16 cellular contexts compared by ENCODE assay signal in the genomic region with DNA sequence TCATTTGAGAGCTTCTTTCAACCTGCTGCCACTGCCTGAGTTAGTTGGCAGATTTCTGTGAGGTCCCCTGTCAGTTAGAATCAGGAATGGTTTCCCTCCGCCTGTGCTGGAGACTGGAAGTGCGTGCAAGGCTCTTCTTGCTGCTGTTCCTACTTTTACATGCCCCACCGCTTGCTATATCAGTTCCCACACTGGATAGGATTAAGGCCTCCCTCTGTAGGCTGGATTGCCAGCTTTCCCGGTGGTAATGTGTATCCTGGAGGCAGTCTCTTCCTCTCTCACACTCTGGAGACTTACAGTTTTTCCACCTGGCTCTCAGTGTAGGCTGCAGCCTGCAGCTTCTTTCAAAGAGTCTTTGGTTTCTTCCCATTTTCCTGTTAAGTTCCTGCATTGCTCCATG.
A peak's percentile ranks its signal among the peaks of the same experiment; 100 is the strongest.
DNase-seq lines count a peak whose midpoint lies in the region; ATAC-seq and TF ChIP-seq lines count a peak whose summit lies in the region.
"Had no signal": no experiment of that assay in that cellular context is flagged by ENCODE, and none has a peak within 500 bp of the region (broad histone marks: within the 10 kb centered on the region; RNA-seq: fewer than 3 reads in every experiment).

No MANE protein-coding gene starts in this region.

- H3K4me3 ChIP-seq in GM23338 = no peak overlapping the region
- H3K4me3 ChIP-seq in NT2/D1 (ENCODE audit: insufficient read length, low read depth) = no peak overlapping the region
- H3K4me3 ChIP-seq: K562, transverse colon had no signal

- no peak overlapping the region for H2AFZ ChIP-seq in GM23338

- peak; percentile 80 for ATAC-seq in GM23338
- peak; percentile 1 for ATAC-seq in foreskin keratinocyte
- ATAC-seq in HG03354 (IDR thresholded peaks at IDR 0.05; ENCODE audit: poor library complexity, severe bottlenecking, unreplicated experiment) = no peak
- ATAC-seq in HG03521 (IDR thresholded peaks at IDR 0.05; ENCODE audit: unreplicated experiment) = no peak
- ATAC-seq: K562 had no signal

- H3K27ac Mint-ChIP-seq in GM23338 (peak overlapping the region; percentile 82), nephron (peak overlapping the region; percentile 37 to 65 (median 58))
- H3K27ac Mint-ChIP-seq: memory B cell had no signal

- H3K4me1 ChIP-seq in GM23338 (ENCODE audit: insufficient read depth) (peaks cover 25% of the 10 kb centered on the region), NT2/D1 (ENCODE audit: insufficient read depth, insufficient read length) (peaks cover 3% of the 10 kb centered on the region), foreskin keratinocyte (peaks cover 9% of the 10 kb centered on the region)

- H3K36me3 ChIP-seq in GM23338 (ENCODE audit: insufficient read depth) = no peaks in the 10 kb centered on the region; the same call in 1 of the 2 replicates
- H3K36me3 ChIP-seq in NT2/D1 (ENCODE audit: insufficient read depth, insufficient read length, low read length) = peaks cover 2% of the 10 kb centered on the region
- H3K36me3 ChIP-seq: brain microvascular endothelial cell had no signal

- DNase-seq in GM23338 (ENCODE audit: low spot score) = peak; percentile 59
- no peak for DNase-seq in NT2/D1 (ENCODE audit: low read depth, low spot score)
- DNase-seq in foreskin keratinocyte = no peak
- no peak for DNase-seq in COLO829 (ENCODE audit: low spot score)
- no peak for DNase-seq in GM20000 (ENCODE audit: low spot score)
- DNase-seq: brain microvascular endothelial cell; DMS79; effector CD8-positive, alpha-beta T cell; NCI-H1105 treated with DMSO at 0.1 percent for 48 hours; stimulated activated CD4-positive, alpha-beta T cell treated with anti-CD3 and anti-CD28 coated beads, Interleukin-4, amount 100 ng/mL, for 4 hours; transverse colon had no signal

- H3K9ac ChIP-seq in NT2/D1 (ENCODE audit: insufficient read length, low read depth) = peak overlapping the region; percentile 17

- H3K27ac ChIP-seq in GM23338 (ENCODE audit: low read depth) (peak overlapping the region; percentile 81), foreskin keratinocyte (no peak overlapping the region)
- H3K27ac ChIP-seq: brain microvascular endothelial cell had no signal

- peaks cover 5% of the 10 kb centered on the region; the same call in 1 of the 2 replicates for H3F3A ChIP-seq in GM23338 (replicated peaks; ENCODE audit: low read depth)

- H3K27me3 Mint-ChIP-seq in GM23338 (ENCODE audit: insufficient read depth, low read depth, poor library complexity) (peaks cover 7% of the 10 kb centered on the region), nephron (ENCODE audit: low read depth) (no peaks in the 10 kb centered on the region)

- H3K9me3 Mint-ChIP-seq in GM23338 (peaks cover 26% of the 10 kb centered on the region), nephron (peaks cover 12% of the 10 kb centered on the region)

- peak overlapping the region; percentile 34; the same call in 1 of the 2 replicates for H3K4me2 ChIP-seq in GM23338

- TF ChIP-seq CTCF in GM23338 (conservative IDR thresholded peaks at IDR 0.05; ENCODE audit: low read depth in 2 of 2) (no peak), foreskin keratinocyte (conservative IDR thresholded peaks at IDR 0.05) (no peak), nephron (IDR thresholded peaks at IDR 0.05; ENCODE audit: unreplicated experiment in 3 of 3) (no peak), GM20000 (IDR thresholded peaks at IDR 0.05; ENCODE audit: extremely low read depth, missing control alignments) (no peak)

- H3K36me3 Mint-ChIP-seq in GM23338 (ENCODE audit: low read depth) (peaks cover 32% of the 10 kb centered on the region), nephron (ENCODE audit: low read depth) (peaks cover 23% of the 10 kb centered on the region)

- H3K4me1 Mint-ChIP-seq in GM23338 (peaks cover 27% of the 10 kb centered on the region), nephron (peaks cover 36% of the 10 kb centered on the region)

- no peaks in the 10 kb centered on the region for H4K20me1 ChIP-seq in GM23338 (replicated peaks; ENCODE audit: insufficient read depth)

- H3K79me2 ChIP-seq in GM23338 (replicated peaks; ENCODE audit: insufficient read depth) = peaks cover 48% of the 10 kb centered on the region

- H3K27me3 ChIP-seq in GM23338 (ENCODE audit: insufficient read depth) (no peaks in the 10 kb centered on the region), NT2/D1 (ENCODE audit: insufficient read depth, insufficient read length) (no peaks in the 10 kb centered on the region), foreskin keratinocyte (no peaks in the 10 kb centered on the region)
- H3K27me3 ChIP-seq: brain microvascular endothelial cell, transverse colon had no signal

- H3K9me2 ChIP-seq in GM23338 (ENCODE audit: insufficient read depth) = no peaks in the 10 kb centered on the region

- H3K9me3 ChIP-seq in NT2/D1 (ENCODE audit: insufficient read depth, low read length) = peaks cover 9% of the 10 kb centered on the region

- no peak overlapping the region; the same call in 2 of the 3 replicates for H3K4me3 Mint-ChIP-seq in GM23338
- no peak overlapping the region for H3K4me3 Mint-ChIP-seq in nephron
- H3K4me3 Mint-ChIP-seq: memory B cell had no signal

TF ChIP-seq in GM23338, 12 proteins besides CTCF, POLR2A, EP300 and RAD21:
- TF ChIP-seq POLR2AphosphoS5 (IDR thresholded peaks at IDR 0.05; ENCODE audit: low read depth) (no peak), EZH2 (IDR thresholded peaks at IDR 0.05; ENCODE audit: low read depth, unreplicated experiment) (no peak), ZNF331 (CRISPR knock-in tag; IDR thresholded peaks at IDR 0.05; ENCODE audit: low read depth) (no peak), STAT1 (IDR thresholded peaks at IDR 0.05; ENCODE audit: unreplicated experiment) (no peak), CREB1 (CRISPR knock-in tag; IDR thresholded peaks at IDR 0.05; ENCODE audit: low read depth) (no peak), ZNF114 (CRISPR knock-in tag; IDR thresholded peaks at IDR 0.05) (no peak), NANOG (IDR thresholded peaks at IDR 0.05; ENCODE audit: borderline replicate concordance) (no peak)
- TF ChIP-seq, protein P1, sequence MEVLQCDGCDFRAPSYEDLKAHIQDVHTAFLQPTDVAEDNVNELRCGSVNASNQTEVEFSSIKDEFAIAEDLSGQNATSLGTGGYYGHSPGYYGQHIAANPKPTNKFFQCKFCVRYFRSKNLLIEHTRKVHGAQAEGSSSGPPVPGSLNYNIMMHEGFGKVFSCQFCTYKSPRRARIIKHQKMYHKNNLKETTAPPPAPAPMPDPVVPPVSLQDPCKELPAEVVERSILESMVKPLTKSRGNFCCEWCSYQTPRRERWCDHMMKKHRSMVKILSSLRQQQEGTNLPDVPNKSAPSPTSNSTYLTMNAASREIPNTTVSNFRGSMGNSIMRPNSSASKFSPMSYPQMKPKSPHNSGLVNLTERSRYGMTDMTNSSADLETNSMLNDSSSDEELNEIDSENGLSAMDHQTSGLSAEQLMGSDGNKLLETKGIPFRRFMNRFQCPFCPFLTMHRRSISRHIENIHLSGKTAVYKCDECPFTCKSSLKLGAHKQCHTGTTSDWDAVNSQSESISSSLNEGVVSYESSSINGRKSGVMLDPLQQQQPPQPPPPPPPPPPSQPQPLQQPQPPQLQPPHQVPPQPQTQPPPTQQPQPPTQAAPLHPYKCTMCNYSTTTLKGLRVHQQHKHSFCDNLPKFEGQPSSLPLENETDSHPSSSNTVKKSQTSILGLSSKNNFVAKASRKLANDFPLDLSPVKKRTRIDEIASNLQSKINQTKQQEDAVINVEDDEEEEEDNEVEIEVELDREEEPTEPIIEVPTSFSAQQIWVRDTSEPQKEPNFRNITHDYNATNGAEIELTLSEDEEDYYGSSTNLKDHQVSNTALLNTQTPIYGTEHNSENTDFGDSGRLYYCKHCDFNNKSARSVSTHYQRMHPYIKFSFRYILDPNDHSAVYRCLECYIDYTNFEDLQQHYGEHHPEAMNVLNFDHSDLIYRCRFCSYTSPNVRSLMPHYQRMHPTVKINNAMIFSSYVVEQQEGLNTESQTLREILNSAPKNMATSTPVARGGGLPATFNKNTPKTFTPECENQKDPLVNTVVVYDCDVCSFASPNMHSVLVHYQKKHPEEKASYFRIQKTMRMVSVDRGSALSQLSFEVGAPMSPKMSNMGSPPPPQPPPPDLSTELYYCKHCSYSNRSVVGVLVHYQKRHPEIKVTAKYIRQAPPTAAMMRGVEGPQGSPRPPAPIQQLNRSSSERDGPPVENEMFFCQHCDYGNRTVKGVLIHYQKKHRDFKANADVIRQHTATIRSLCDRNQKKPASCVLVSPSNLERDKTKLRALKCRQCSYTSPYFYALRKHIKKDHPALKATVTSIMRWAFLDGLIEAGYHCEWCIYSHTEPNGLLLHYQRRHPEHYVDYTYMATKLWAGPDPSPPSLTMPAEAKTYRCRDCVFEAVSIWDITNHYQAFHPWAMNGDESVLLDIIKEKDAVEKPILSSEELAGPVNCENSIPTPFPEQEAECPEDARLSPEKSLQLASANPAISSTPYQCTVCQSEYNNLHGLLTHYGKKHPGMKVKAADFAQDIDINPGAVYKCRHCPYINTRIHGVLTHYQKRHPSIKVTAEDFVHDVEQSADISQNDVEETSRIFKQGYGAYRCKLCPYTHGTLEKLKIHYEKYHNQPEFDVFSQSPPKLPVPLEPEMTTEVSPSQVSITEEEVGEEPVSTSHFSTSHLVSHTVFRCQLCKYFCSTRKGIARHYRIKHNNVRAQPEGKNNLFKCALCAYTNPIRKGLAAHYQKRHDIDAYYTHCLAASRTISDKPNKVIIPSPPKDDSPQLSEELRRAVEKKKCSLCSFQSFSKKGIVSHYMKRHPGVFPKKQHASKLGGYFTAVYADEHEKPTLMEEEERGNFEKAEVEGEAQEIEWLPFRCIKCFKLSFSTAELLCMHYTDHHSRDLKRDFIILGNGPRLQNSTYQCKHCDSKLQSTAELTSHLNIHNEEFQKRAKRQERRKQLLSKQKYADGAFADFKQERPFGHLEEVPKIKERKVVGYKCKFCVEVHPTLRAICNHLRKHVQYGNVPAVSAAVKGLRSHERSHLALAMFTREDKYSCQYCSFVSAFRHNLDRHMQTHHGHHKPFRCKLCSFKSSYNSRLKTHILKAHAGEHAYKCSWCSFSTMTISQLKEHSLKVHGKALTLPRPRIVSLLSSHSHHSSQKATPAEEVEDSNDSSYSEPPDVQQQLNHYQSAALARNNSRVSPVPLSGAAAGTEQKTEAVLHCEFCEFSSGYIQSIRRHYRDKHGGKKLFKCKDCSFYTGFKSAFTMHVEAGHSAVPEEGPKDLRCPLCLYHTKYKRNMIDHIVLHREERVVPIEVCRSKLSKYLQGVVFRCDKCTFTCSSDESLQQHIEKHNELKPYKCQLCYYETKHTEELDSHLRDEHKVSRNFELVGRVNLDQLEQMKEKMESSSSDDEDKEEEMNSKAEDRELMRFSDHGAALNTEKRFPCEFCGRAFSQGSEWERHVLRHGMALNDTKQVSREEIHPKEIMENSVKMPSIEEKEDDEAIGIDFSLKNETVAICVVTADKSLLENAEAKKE (CRISPR knock-in tag; IDR thresholded peaks at IDR 0.05) = no peak

Comparison
In these comparisons a context has a peak if more than half of its experiments do, and no peak if none do; other contexts are left out.
1. ATAC-seq: peak in GM23338 (single experiment) and foreskin keratinocyte (single experiment); none in HG03354 (single experiment) and HG03521 (single experiment).